In the genomic region with DNA sequence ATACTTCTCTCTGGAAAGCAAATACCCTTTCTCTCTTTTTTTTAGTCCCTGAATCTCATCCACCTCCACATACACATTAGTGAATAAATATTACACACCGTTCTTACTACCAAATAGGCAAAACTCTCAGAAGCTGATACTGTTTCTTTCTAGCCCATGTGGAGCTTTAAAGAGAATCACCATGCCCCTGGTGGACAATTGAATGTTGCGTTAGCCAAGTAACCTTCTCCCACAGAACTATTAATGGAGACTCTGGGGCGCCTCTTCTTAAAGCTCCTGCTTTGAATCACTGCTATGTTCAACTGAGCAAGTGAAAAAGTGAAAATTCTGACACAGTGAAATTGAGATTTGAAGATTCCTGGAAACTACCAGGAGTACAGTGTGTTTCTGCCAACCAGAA, we compare ENCODE assay signal across 26 cellular contexts.
DNase-seq lines count a peak whose midpoint lies in the region; ATAC-seq and TF ChIP-seq lines count a peak whose summit lies in the region.
"Had no signal": no experiment of that assay in that cellular context is flagged by ENCODE, and none has a peak within 500 bp of the region (broad histone marks: within the 10 kb centered on the region; RNA-seq: fewer than 3 reads in every experiment).

No MANE protein-coding gene starts in this region.

- TF ChIP-seq CTCF in brain microvascular endothelial cell (IDR thresholded peaks at IDR 0.05; ENCODE audit: low read depth, low read length, missing control alignments) = peak; percentile 6

- H2AFZ ChIP-seq in neuronal stem cell (ENCODE audit: low read length) = peak overlapping the region; percentile 6

- no peak overlapping the region for H3K14ac ChIP-seq in neuronal stem cell (ENCODE audit: low read length)

- in situ Hi-C loops in brain microvascular endothelial cell (cut with HindIII; ENCODE audit: low pct_ligation_motif_present, low sequenced_read_pairs) = no loop called here

- no peak overlapping the region for H3K4ac ChIP-seq in neuronal stem cell (ENCODE audit: low read length)

- WGBS in neuronal stem cell (ENCODE audit: extremely low coverage in 2 of 2, insufficient read length in 2 of 2, insufficient replicate concordance in 1 of 2), 2 donors = 100% methylated on average over 1 of the region's 3 CpGs; no CpG with 5 or more reads in 1 of the 2 donors

- no peaks in the 10 kb centered on the region for H3K79me1 ChIP-seq in neuronal stem cell (ENCODE audit: low read depth, low read length)

- no peaks in the 10 kb centered on the region for H3K4me1 ChIP-seq in neuronal stem cell (ENCODE audit: control insufficient read depth in 2 of 2, insufficient read depth in 1 of 2, low read depth in 1 of 2, low read length in 2 of 2)
- H3K4me1 ChIP-seq: adrenal gland, gastrocnemius medialis, upper lobe of right lung had no signal

- no peak overlapping the region for H2AK5ac ChIP-seq in neuronal stem cell (ENCODE audit: low read depth, low read length)

- no peak overlapping the region for H3K18ac ChIP-seq in neuronal stem cell (ENCODE audit: low read length)

- H3K23ac ChIP-seq in neuronal stem cell (ENCODE audit: low read depth, low read length, poor library complexity) = no peak overlapping the region

- peak; percentile 51 for ATAC-seq in HG02938 (IDR thresholded peaks at IDR 0.05; ENCODE audit: unreplicated experiment)
- ATAC-seq in GM18517 (IDR thresholded peaks at IDR 0.05; ENCODE audit: unreplicated experiment) = no peak
- ATAC-seq: activated CD8-positive, alpha-beta T cell treated with anti-CD3 and anti-CD28 coated beads, Interleukin-2, amount 10 ng/mL, durations not matched to agents 7 days and 5 days; activated T-helper 17 cell treated with anti-CD3 and anti-CD28 coated beads, Interleukin-2, amount 50 U/mL, for 72 hours; gastrocnemius medialis; HCT116; left cardiac atrium; natural killer cell; SK-N-SH treated with all-trans-retinoic acid at 6 μM for 48 hours; upper lobe of right lung had no signal

- H2BK15ac ChIP-seq in neuronal stem cell (ENCODE audit: low read length) = no peak overlapping the region

- no peak overlapping the region for H3K9ac ChIP-seq in neuronal stem cell (ENCODE audit: low read depth, low read length, poor library complexity)

- H3K9me3 ChIP-seq in neuronal stem cell (replicated peaks in 1 of 2; ENCODE audit: control insufficient read depth in 2 of 2, insufficient read depth in 1 of 2, low read depth in 1 of 2, low read length in 2 of 2) = no peaks in the 10 kb centered on the region
- H3K9me3 ChIP-seq: adrenal gland, gastrocnemius medialis, upper lobe of right lung had no signal

- no peak overlapping the region for H3K4me3 ChIP-seq in brain microvascular endothelial cell (ENCODE audit: low read depth, low read length)
- H3K4me3 ChIP-seq in neuronal stem cell (ENCODE audit: low read length in 2 of 2) = no peak overlapping the region
- H3K4me3 ChIP-seq: adrenal gland, gastrocnemius medialis, lung, upper lobe of right lung had no signal

- DNase-seq in DMS53 (lab: John Stamatoyannopoulos, UW) (peak; percentile 53), DMS53 treated with DMSO at 0.1 percent for 48 hours (lab: John Stamatoyannopoulos, UW; ENCODE audit: unreplicated experiment) (no peak), brain microvascular endothelial cell (no peak), neuronal stem cell (ENCODE audit: low spot score) (no peak), HT-29 (ENCODE audit: low spot score) (no peak)
- no peak for DNase-seq in stimulated activated CD4-positive, alpha-beta T cell treated with anti-CD3 and anti-CD28 coated beads, Interleukin-12 subunit alpha, Interleukin-12 subunit beta, amount 100 ng/mL, for 4 hours
- DNase-seq: activated CD8-positive, alpha-beta T cell treated with anti-CD3 and anti-CD28 coated beads, Interleukin-2, amount 10 ng/mL, durations not matched to agents 7 days and 5 days; activated naive CD4-positive, alpha-beta T cell treated with anti-CD3 and anti-CD28 coated beads, Interleukin-2, amount 10 ng/mL, durations not matched to agents 7 days and 5 days; adrenal gland; CD4-positive, CD25-positive, alpha-beta regulatory T cell; gastrocnemius medialis; IMR-90; left cardiac atrium; natural killer cell; NCI-H1048; NCI-H446 treated with DMSO at 0.1 percent for 48 hours; NK-92 treated with Interleukin-12 subunit alpha and Interleukin-12 subunit beta, amount 100 ng/mL, for 24 hours; Right ventricle myocardium superior; stimulated activated naive CD4-positive, alpha-beta T cell; upper lobe of right lung had no signal

- no peaks in the 10 kb centered on the region for H3K27me3 ChIP-seq in brain microvascular endothelial cell (replicated peaks)
- H3K27me3 ChIP-seq in neuronal stem cell (ENCODE audit: control insufficient read depth in 3 of 3, insufficient read depth in 3 of 3, low read depth in 1 of 3, low read length in 3 of 3) = no peaks in the 10 kb centered on the region
- H3K27me3 ChIP-seq: adrenal gland, gastrocnemius medialis, upper lobe of right lung had no signal

- H4K8ac ChIP-seq in neuronal stem cell (ENCODE audit: low read depth, low read length) = no peak overlapping the region

- H2BK12ac ChIP-seq in neuronal stem cell (ENCODE audit: low read length) = no peak overlapping the region

- H3K36me3 ChIP-seq in brain microvascular endothelial cell (replicated peaks) (no peaks in the 10 kb centered on the region), neuronal stem cell (replicated peaks in 1 of 2; ENCODE audit: control insufficient read depth in 2 of 2, insufficient read depth in 2 of 2, low read length in 2 of 2) (no peaks in the 10 kb centered on the region)
- H3K36me3 ChIP-seq: adrenal gland, gastrocnemius medialis, upper lobe of right lung had no signal

- H3K4me2 ChIP-seq in neuronal stem cell (ENCODE audit: insufficient read depth, low read length, poor library complexity, severe bottlenecking) = no peak overlapping the region

- H2BK120ac ChIP-seq in neuronal stem cell (ENCODE audit: low read depth, low read length) = no peak overlapping the region

- no peak overlapping the region for H2BK5ac ChIP-seq in neuronal stem cell (ENCODE audit: low read length)

- H3K27ac ChIP-seq in brain microvascular endothelial cell (no peak overlapping the region), neuronal stem cell (replicated peaks; ENCODE audit: low read length) (no peak overlapping the region)
- H3K27ac ChIP-seq: adrenal gland, gastrocnemius medialis, upper lobe of right lung had no signal

- no peak overlapping the region for H4K91ac ChIP-seq in neuronal stem cell (ENCODE audit: low read depth, low read length, poor library complexity)
